ENCODE assay signal across 11 cellular contexts in the genomic region with DNA sequence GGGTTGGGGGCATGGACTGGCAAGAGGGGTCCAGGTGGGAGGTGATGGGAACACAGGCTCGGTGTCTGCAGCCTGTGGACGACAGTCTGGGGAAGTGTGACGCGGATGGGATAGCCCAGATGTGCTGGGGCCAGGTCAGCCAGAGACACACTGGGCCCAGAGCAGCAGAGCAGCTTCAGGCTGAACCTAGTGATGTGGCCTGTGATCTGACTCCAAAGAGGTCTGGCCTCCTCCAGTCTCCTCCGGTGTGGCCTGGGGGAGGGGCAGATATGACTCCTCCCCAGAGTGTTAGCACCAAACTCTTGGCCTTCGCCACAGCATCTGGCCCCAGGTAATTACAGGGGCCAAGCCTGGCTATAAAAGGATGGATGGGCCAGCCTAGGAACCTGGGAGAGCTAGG. TPM values are rescaled to one million over a fixed set of nuclear protein-coding genes. Genes with fewer than 3 reads are reported as not detected.
"Had no signal": no experiment of that assay in that cellular context is flagged by ENCODE, and none has a peak within 500 bp of the region (broad histone marks: within the 10 kb centered on the region; RNA-seq: fewer than 3 reads in every experiment).

No MANE protein-coding gene starts in this region.

- H3K27ac ChIP-seq: ascending aorta, brain microvascular endothelial cell, left ventricle myocardium inferior, neutrophil, ovary, prostate gland, upper lobe of right lung had no signal

- DNase-seq: foreskin melanocyte had no signal

- H3K27me3 ChIP-seq: ascending aorta, dorsolateral prefrontal cortex, ovary, upper lobe of right lung had no signal

RNA-seq across cellular contexts. Expression of a gene that starts 35.5 kb away (rescaled TPM):
- total RNA-seq: natural killer cell treated with Interleukin-12 subunit alpha and Interleukin-12 subunit beta and Interleukin-15 and Interleukin-18, amount 100 ng/mL, for 72 hours; T-helper 1 cell treated with Interleukin-12 subunit alpha and Interleukin-12 subunit beta and Interleukin-4 antibody, amounts not matched to agents 30 ng/mL and 1 ng/mL, for 36 hours had no signal
